ENCODE assay signal across 1 cellular context in genomic region chr1:198636391-198636790, GRCh38.
TF ChIP-seq lines count a peak whose summit lies in the region.

No MANE protein-coding gene starts in this region.

TF ChIP-seq in GM12878, 131 proteins besides CTCF, POLR2A, EP300 and RAD21:
- TF ChIP-seq REST (IDR thresholded peaks at IDR 0.05; ENCODE audit: low read depth, low read length) (no peak), TARDBP (IDR thresholded peaks at IDR 0.05; ENCODE audit: borderline replicate concordance) (no peak), NR2C1 (IDR thresholded peaks at IDR 0.05) (no peak)
